24 cellular contexts compared by ENCODE assay signal in genomic region chr6:50986319-50986718, GRCh38.
"Had no signal": no experiment of that assay in that cellular context is flagged by ENCODE, and none has a peak within 500 bp of the region (broad histone marks: within the 10 kb centered on the region; RNA-seq: fewer than 3 reads in every experiment).

No MANE protein-coding gene starts in this region.

- DNase-seq: effector CD8-positive, alpha-beta T cell; erythroblast; esophagus squamous epithelium; hypothalamus; immature natural killer cell; islet precursor cell; kidney glomerular epithelial cell; left ventricle myocardium superior; lower lobe of right lung; natural killer cell; occipital lobe; ovary; posterior cingulate gyrus; stimulated activated CD4-positive, alpha-beta T cell treated with anti-CD3 and anti-CD28 coated beads, Interleukin-12 subunit alpha, Interleukin-12 subunit beta, amount 100 ng/mL, for 4 hours; stimulated activated CD4-positive, alpha-beta T cell treated with anti-CD3 and anti-CD28 coated beads, Interleukin-1b, Interleukin-23, amount 100 ng/mL, for 48 hours; stimulated activated CD4-positive, alpha-beta T cell treated with anti-CD3 and anti-CD28 coated beads, Interleukin-4, amount 100 ng/mL, for 1 hour; stimulated activated CD8-positive, alpha-beta memory T cell treated with anti-CD3 and anti-CD28 coated beads, Interleukin-4, amount 100 ng/mL, for 48 hours; stimulated activated naive CD4-positive, alpha-beta T cell; stomach; thyroid gland; trophoblast cell had no signal

- H3K27me3 ChIP-seq: esophagus squamous epithelium, ovary, stomach, thyroid gland, vagina had no signal

- H3K36me3 Mint-ChIP-seq: immature natural killer cell, natural killer cell had no signal

- ATAC-seq: left ventricle myocardium superior, lower lobe of right lung, natural killer cell, sciatic nerve had no signal

- H3K27ac ChIP-seq: esophagus squamous epithelium, lower lobe of right lung, ovary, stomach, thyroid gland, vagina had no signal

- H3K9me3 Mint-ChIP-seq: dendritic cell treated with granulocyte-macrophage colony-stimulating factor and Interleukin-4, amounts not matched to agents 40 ng/mL and 50 ng/mL, for 4 days had no signal

- H3K27ac Mint-ChIP-seq: dendritic cell treated with granulocyte-macrophage colony-stimulating factor and Interleukin-4, amounts not matched to agents 40 ng/mL and 50 ng/mL, for 4 days; immature natural killer cell; natural killer cell had no signal

- H3K4me1 Mint-ChIP-seq: immature natural killer cell, natural killer cell had no signal

- H3K4me1 ChIP-seq: lower lobe of right lung, stomach, thyroid gland, vagina had no signal

- H3K4me3 Mint-ChIP-seq: dendritic cell treated with granulocyte-macrophage colony-stimulating factor and Interleukin-4, amounts not matched to agents 40 ng/mL and 50 ng/mL, for 4 days; immature natural killer cell; natural killer cell had no signal
